In genomic region chr17:65587602-65588193, GRCh38 we compare ENCODE assay signal across 11 cellular contexts. TPM values are rescaled to one million over a fixed set of nuclear protein-coding genes. Genes with fewer than 3 reads are reported as not detected.
DNase-seq lines count a peak whose midpoint lies in the region; TF ChIP-seq lines count a peak whose summit lies in the region.
"Had no signal": no experiment of that assay in that cellular context is flagged by ENCODE, and none has a peak within 500 bp of the region (broad histone marks: within the 10 kb centered on the region; RNA-seq: fewer than 3 reads in every experiment).

No MANE protein-coding gene starts in this region.

- no peak overlapping the region for H3K9ac ChIP-seq in BLaER1

- TF ChIP-seq CTCF in foreskin fibroblast (IDR thresholded peaks at IDR 0.05; ENCODE audit: low read depth, low read length) (no peak), spleen (IDR thresholded peaks at IDR 0.05 in 8 of 11, conservative IDR thresholded peaks at IDR 0.05 in 3 of 11) (no peak)

- H4K20me1 ChIP-seq in BLaER1, result no peaks in the 10 kb centered on the region

- H3K4me3 ChIP-seq in BLaER1 (no peak overlapping the region), foreskin fibroblast (ENCODE audit: low read depth in 1 of 2, low read length in 2 of 2) (no peak overlapping the region), spleen (no peak overlapping the region)
- H3K4me3 ChIP-seq: MG63 had no signal

- TF ChIP-seq POLR2A in spleen (IDR thresholded peaks at IDR 0.05), result no peak

- DNase-seq in AG08395 (ENCODE audit: low spot score), result peak; percentile 22
- DNase-seq in foreskin fibroblast, result peak; percentile 24 to 67
- DNase-seq in spleen, result no peak
- DNase-seq in inferior parietal cortex (ENCODE audit: extremely low spot score), result no peak
- DNase-seq in posterior vena cava (ENCODE audit: low spot score), result no peak
- DNase-seq in SIG-M5 (lab: John Stamatoyannopoulos, UW), result no peak
- DNase-seq: DMS79, GOT3, MG63, NCI-H1694 treated with DMSO at 0.1 percent for 48 hours had no signal

- WGBS in spleen, 5 donors, result 56 to 72% (median 64%) methylated on average over 8 to 10 of the region's 10 CpGs

- intact Hi-C loops in spleen (cut with DNase I; ENCODE audit: low total_unique reads), result no loop called here
- intact Hi-C loops in posterior vena cava (cut with DNase I), result no loop called here

- no peaks in the 10 kb centered on the region for H3K27me3 ChIP-seq in BLaER1
- peaks cover 0 to 9% (median 0%) of the 10 kb centered on the region in 7 donors for H3K27me3 ChIP-seq in spleen (replicated peaks in 1 of 7)
- H3K27me3 ChIP-seq: MG63 had no signal

- no peaks in the 10 kb centered on the region for H3K36me3 ChIP-seq in BLaER1
- no peaks in the 10 kb centered on the region for H3K36me3 ChIP-seq in spleen
- H3K36me3 ChIP-seq: MG63 had no signal

- no peaks in the 10 kb centered on the region for H3K9me3 ChIP-seq in BLaER1
- H3K9me3 ChIP-seq in spleen, result peaks cover 0 to 4% (median 0%) of the 10 kb centered on the region in 8 donors
- H3K9me3 ChIP-seq: MG63 had no signal

- peak overlapping the region; percentile 22; the same call in 1 of the 2 replicates for H3K4me2 ChIP-seq in BLaER1

- H3K4me1 ChIP-seq in BLaER1 (peaks cover 24% of the 10 kb centered on the region), spleen (peaks cover 0 to 27% (median 10%) of the 10 kb centered on the region in 6 donors)

- no peak overlapping the region for H3K27ac ChIP-seq in BLaER1
- peak overlapping the region in 6 of 8 donors; percentile 3 to 60 (median 24) for H3K27ac ChIP-seq in spleen

RNA-seq across cellular contexts. Expression of gene AXIN2, which starts 26.2 kb away (rescaled TPM):
- 10 to 100 TPM in 6 of 7 donors, 1 to 10 TPM in 1; 9.8 to 16.6 (median 15.1) TPM for total RNA-seq in spleen
- 1 to 10 TPM; 1.1 to 3.0 (median 1.8) TPM for polyA plus RNA-seq in spleen
- 10 to 100 TPM; 21.2 to 23.5 TPM for total RNA-seq in posterior vena cava

Comparison
In these comparisons a context has a peak if more than half of its experiments do, and no peak if none do; other contexts are left out.
1. DNase-seq: peak in AG08395 (single experiment) and foreskin fibroblast (2 of 2); none in spleen (single experiment), inferior parietal cortex (single experiment), posterior vena cava (single experiment) and SIG-M5 (single experiment).